Comparison of ENCODE assay signal across 21 cellular contexts in the genomic region with DNA sequence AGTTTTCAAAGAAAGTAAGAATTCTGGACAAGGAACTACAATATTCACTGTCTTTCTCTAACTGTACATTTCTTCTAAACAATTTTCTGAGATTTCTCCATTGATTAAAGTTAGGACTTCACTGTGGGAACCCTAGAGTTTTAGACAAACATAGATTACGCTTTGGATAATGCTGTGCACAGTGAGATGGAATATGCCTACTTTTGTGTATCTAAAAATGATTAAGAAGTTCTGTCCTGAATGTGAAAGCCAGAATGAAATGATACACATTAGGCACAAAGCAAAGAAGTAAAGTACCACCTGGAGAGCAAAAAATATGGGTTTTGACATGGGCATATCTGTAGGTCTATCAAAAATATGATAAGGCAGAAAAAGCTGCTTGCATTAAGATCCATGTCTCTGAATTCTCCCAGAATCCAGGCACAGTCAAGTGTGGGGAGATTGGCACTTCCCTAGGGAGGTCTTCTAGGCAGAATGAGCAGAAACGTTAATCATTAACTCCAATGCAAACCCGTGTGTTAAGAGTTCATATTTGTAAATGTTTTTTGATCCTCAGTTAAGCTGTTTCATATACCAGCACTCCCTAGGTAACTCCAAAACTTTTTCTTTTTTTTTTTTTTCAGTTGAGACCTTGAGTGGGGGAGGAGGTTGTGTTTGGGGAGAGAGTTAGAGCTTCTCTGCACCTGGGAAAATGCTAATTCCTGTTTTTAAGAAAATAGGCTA.
DNase-seq lines count a peak whose midpoint lies in the region; ATAC-seq, FAIRE-seq and TF ChIP-seq lines count a peak whose summit lies in the region.
"Had no signal": no experiment of that assay in that cellular context is flagged by ENCODE, and none has a peak within 500 bp of the region (broad histone marks: within the 10 kb centered on the region; RNA-seq: fewer than 3 reads in every experiment).

No MANE protein-coding gene starts in this region.

- BruUV-seq in HepG2 (replicated peaks; lab: Mats Ljungman, UMichigan) = TSS peak; percentile 93

- H3K79me2 ChIP-seq in HepG2 (ENCODE audit: insufficient read depth, low read length) = no peaks in the 10 kb centered on the region

- no peaks in the 10 kb centered on the region for H3K27me3 ChIP-seq in body of pancreas
- H3K27me3 ChIP-seq in HepG2 (ENCODE audit: control insufficient read depth in 1 of 2, insufficient read depth in 2 of 2, low read length in 2 of 2) = no peaks in the 10 kb centered on the region
- H3K27me3 ChIP-seq: BE2C, gastroesophageal sphincter, Peyer's patch, sigmoid colon had no signal

- H3K27ac ChIP-seq in body of pancreas (peak overlapping the region; percentile 67 to 78 (median 74)), HepG2 (ENCODE audit: extremely low read length, insufficient read depth, low read length) (peak overlapping the region; percentile 90)
- H3K27ac ChIP-seq: gastroesophageal sphincter, sigmoid colon had no signal

- no peak for TF ChIP-seq RAD21 in HepG2 (CRISPR knock-in tag; IDR thresholded peaks at IDR 0.05)

- TF ChIP-seq EP300 in HepG2 (IDR thresholded peaks at IDR 0.05; ENCODE audit: low read depth in 2 of 2, low read length in 2 of 2) (peak in 1 of 2 experiments; percentile 72; a peak in 2 of 4 replicates), HepG2 (CRISPR knock-in tag; IDR thresholded peaks at IDR 0.05; ENCODE audit: borderline replicate concordance) (no peak)

- in situ Hi-C loops in HepG2 (cut with HindIII; ENCODE audit: extremely low pct_ligation_motif_present, low pct_unique_long_range_greater_than_20kb) = loop anchor here (5.0 to 10.0 kb wide), 2 partner anchors 382 to 471 kb away; partner anchors contain the start of gene LMO4

- peak overlapping the region; percentile 71 for H3K9ac ChIP-seq in HepG2 (ENCODE audit: insufficient read depth, low read depth, low read length)

- H3K36me3 Mint-ChIP-seq in type B pancreatic cell = no peaks in the 10 kb centered on the region
- H3K36me3 Mint-ChIP-seq: activated naive CD4-positive, alpha-beta T cell treated with anti-CD3 and anti-CD28 coated beads, Interleukin-2, amount 50 U/mL, for 24 hours; brain had no signal

- peak; percentile 93 for FAIRE-seq in HepG2 (lab: Jason Lieb, UNC)

- intact Hi-C loops in body of pancreas (cut with DNase I) = no loop called here
- intact Hi-C loops in HepG2 (cut with micrococcal nuclease; ENCODE audit: unreplicated experiment) = loop anchor here (1.0 to 5.0 kb wide), 2 partner anchors 8 to 382 kb away; no protein-coding TSS in a partner anchor

- H3K4me1 Mint-ChIP-seq in type B pancreatic cell (ENCODE audit: unreplicated experiment) = peaks cover 25% of the 10 kb centered on the region
- H3K4me1 Mint-ChIP-seq: activated naive CD4-positive, alpha-beta T cell treated with anti-CD3 and anti-CD28 coated beads, Interleukin-2, amount 50 U/mL, for 24 hours; brain had no signal

- DNase-seq in HK-2 (ENCODE audit: unreplicated experiment) (peak; percentile 18), body of pancreas (peak; percentile 32 to 76 (median 56)), HepG2 (ENCODE audit: low spot score) (peak; percentile 96), type B pancreatic cell (ENCODE audit: extremely low spot score, unreplicated experiment) (no peak), T-helper 2 cell (no peak), DMS 273 (lab: John Stamatoyannopoulos, UW; ENCODE audit: unreplicated experiment) (no peak)
- DNase-seq: activated CD4-positive, alpha-beta T cell treated with anti-CD3 and anti-CD28 coated beads, Interleukin-2, amount 50 U/mL, for 4 hours; BE2C; NCI-H1417 treated with DMSO at 0.1 percent for 48 hours; NCI-H774; nucleus accumbens; Peyer's patch; sigmoid colon; stimulated activated CD4-positive, alpha-beta T cell treated with anti-CD3 and anti-CD28 coated beads, Interleukin-4, amount 100 ng/mL, for 1 hour; stimulated activated CD8-positive, alpha-beta memory T cell treated with anti-CD3 and anti-CD28 coated beads, Interleukin-4, amount 100 ng/mL, for 48 hours had no signal

- H3K9me3 ChIP-seq in body of pancreas (no peaks in the 10 kb centered on the region), HepG2 (ENCODE audit: low read length) (no peaks in the 10 kb centered on the region)
- H3K9me3 ChIP-seq: BE2C, gastroesophageal sphincter, HAP-1, Peyer's patch, sigmoid colon had no signal

- peak overlapping the region; percentile 35 for H3K27ac Mint-ChIP-seq in type B pancreatic cell
- H3K27ac Mint-ChIP-seq: dendritic cell treated with granulocyte-macrophage colony-stimulating factor and Interleukin-4, amounts not matched to agents 40 ng/mL and 50 ng/mL, for 4 days had no signal

- POLR2A ChIA-PET in HepG2 (lab: Yijun Ruan, JAX) = interaction anchor here (0.8 to 2.6 kb wide), 8 partner anchors 9 to 467 kb away, joined by 3 to 19 read pairs (median 7); partner anchors contain the start of gene LMO4

- no peaks in the 10 kb centered on the region for H3K27me3 Mint-ChIP-seq in type B pancreatic cell
- H3K27me3 Mint-ChIP-seq: activated naive CD4-positive, alpha-beta T cell treated with anti-CD3 and anti-CD28 coated beads, Interleukin-2, amount 50 U/mL, for 24 hours; brain; dendritic cell treated with granulocyte-macrophage colony-stimulating factor and Interleukin-4, amounts not matched to agents 40 ng/mL and 50 ng/mL, for 4 days had no signal

- no peaks in the 10 kb centered on the region for H3K9me3 Mint-ChIP-seq in type B pancreatic cell
- H3K9me3 Mint-ChIP-seq: activated naive CD4-positive, alpha-beta T cell treated with anti-CD3 and anti-CD28 coated beads, Interleukin-2, amount 50 U/mL, for 24 hours; dendritic cell treated with granulocyte-macrophage colony-stimulating factor and Interleukin-4, amounts not matched to agents 40 ng/mL and 50 ng/mL, for 4 days had no signal

- peak overlapping the region; percentile 79 for H3K4me2 ChIP-seq in HepG2 (ENCODE audit: low read depth, low read length)

- H3K4me1 ChIP-seq in body of pancreas (peaks cover 34% of the 10 kb centered on the region), HepG2 (ENCODE audit: insufficient read depth, low read length) (peaks cover 50% of the 10 kb centered on the region)
- H3K4me1 ChIP-seq: BE2C, HAP-1 had no signal

- 10 to 16% methylated on average over 3 of the region's 3 CpGs for WGBS in body of pancreas, 2 donors
- WGBS in HepG2 (ENCODE audit: low lambda C conversion rate) = 1% methylated on average over 3 of the region's 3 CpGs

- no peak overlapping the region for H2AFZ ChIP-seq in HepG2 (ENCODE audit: low read length)

- H4K20me1 ChIP-seq in HepG2 (ENCODE audit: insufficient read depth, low read length) = no peaks in the 10 kb centered on the region

- TF ChIP-seq POLR2A in body of pancreas (IDR thresholded peaks at IDR 0.05) (no peak), HepG2 (IDR thresholded peaks at IDR 0.05; ENCODE audit: insufficient read depth in 1 of 2, low read depth in 2 of 2, low read length in 2 of 2) (peak in 1 of 2 experiments; percentile 37; a peak in 1 of 4 replicates)

- TF ChIP-seq CTCF in body of pancreas (IDR thresholded peaks at IDR 0.05) (no peak), HepG2 (CRISPR knock-in tag; IDR thresholded peaks at IDR 0.05) (no peak), type B pancreatic cell (conservative IDR thresholded peaks at IDR 0.05) (no peak)

- H3K4me3 ChIP-seq in body of pancreas (no peak overlapping the region), HepG2 (replicated peaks in 1 of 3; ENCODE audit: insufficient read depth in 1 of 3, low read depth in 2 of 3, low read length in 3 of 3) (peak overlapping the region; percentile 3 to 43 (median 35); a peak in 3 of 6 replicates)
- H3K4me3 ChIP-seq: gastroesophageal sphincter, HAP-1, Peyer's patch, sigmoid colon had no signal

- ATAC-seq in body of pancreas (peak; percentile 96), HepG2 (peak; percentile 95), GM18858 (IDR thresholded peaks at IDR 0.05; ENCODE audit: unreplicated experiment) (no peak)
- ATAC-seq: gastroesophageal sphincter had no signal

- H3K36me3 ChIP-seq in body of pancreas (replicated peaks in 1 of 2; ENCODE audit: insufficient read depth in 1 of 2, low read depth in 2 of 2) (no peaks in the 10 kb centered on the region), HepG2 (replicated peaks in 1 of 2; ENCODE audit: control insufficient read depth in 1 of 2, insufficient read depth in 2 of 2, low read length in 2 of 2) (no peaks in the 10 kb centered on the region)
- H3K36me3 ChIP-seq: BE2C, gastroesophageal sphincter, HAP-1, Peyer's patch, sigmoid colon had no signal

- CTCF ChIA-PET in HepG2 (lab: Yijun Ruan, JAX; ENCODE audit: low intra/inter-chr PET ratio, low total read pairs) = no interaction called here

- H3K4me3 Mint-ChIP-seq in type B pancreatic cell = peak overlapping the region; percentile 6
- H3K4me3 Mint-ChIP-seq: activated naive CD4-positive, alpha-beta T cell treated with anti-CD3 and anti-CD28 coated beads, Interleukin-2, amount 50 U/mL, for 24 hours; brain; dendritic cell treated with granulocyte-macrophage colony-stimulating factor and Interleukin-4, amounts not matched to agents 40 ng/mL and 50 ng/mL, for 4 days had no signal

TF ChIP-seq in HepG2, 621 proteins besides CTCF, POLR2A, EP300 and RAD21 (continues in another document):
- peak; percentile 41 for TF ChIP-seq TCF7 (IDR thresholded peaks at IDR 0.05; ENCODE audit: low read depth)

Comparison
In these comparisons a context has a peak if more than half of its experiments do, and no peak if none do; other contexts are left out.
1. DNase-seq: peak in HK-2 (single experiment), body of pancreas (4 of 4) and HepG2 (single experiment); none in type B pancreatic cell (single experiment), T-helper 2 cell (0 of 5) and DMS 273 (single experiment).
2. H3K4me3 ChIP-seq: peak in HepG2 (3 of 3); none in body of pancreas (0 of 2).